Comparison of ENCODE assay signal across 8 cellular contexts in the genomic region with DNA sequence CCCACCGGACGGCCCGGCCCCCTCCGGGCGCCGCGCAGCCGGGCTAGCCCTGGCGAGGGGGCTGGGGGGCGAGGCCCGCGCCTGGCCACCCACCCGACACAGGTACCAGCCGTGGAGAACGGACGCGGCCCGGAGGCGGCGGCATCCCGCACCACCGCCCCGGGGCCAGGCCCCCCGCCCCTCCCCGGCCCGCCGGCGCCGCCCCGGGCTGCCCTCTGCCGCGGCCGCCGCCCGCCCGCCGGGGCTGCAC. TPM values are rescaled to one million over a fixed set of nuclear protein-coding genes. Genes with fewer than 3 reads are reported as not detected.
DNase-seq lines count a peak whose midpoint lies in the region; ATAC-seq and TF ChIP-seq lines count a peak whose summit lies in the region.

No MANE protein-coding gene starts in this region.

- H2AFZ ChIP-seq in neural progenitor cell (replicated peaks) = no peak overlapping the region

- TF ChIP-seq CTCF in body of pancreas (IDR thresholded peaks at IDR 0.05) = no peak
- no peak for TF ChIP-seq CTCF in neural progenitor cell (IDR thresholded peaks at IDR 0.05)

- H3K79me2 ChIP-seq in neural progenitor cell (ENCODE audit: low read depth) = peaks cover 69% of the 10 kb centered on the region

- peaks cover 11% of the 10 kb centered on the region for H3K36me3 Mint-ChIP-seq in neural progenitor cell

- WGBS in body of pancreas, 2 donors = no CpG with 5 or more reads among the region's 37 CpGs

- intact Hi-C loops in body of pancreas (cut with DNase I) = loop anchor here (10.0 kb wide), 1 partner anchor 104 kb away; no protein-coding TSS in a partner anchor

- no peak for TF ChIP-seq POLR2A in body of pancreas (IDR thresholded peaks at IDR 0.05)

- peaks cover 53% of the 10 kb centered on the region for H3F3A ChIP-seq in neural progenitor cell (ENCODE audit: low read depth)

- H3K4me3 Mint-ChIP-seq in neural progenitor cell = no peak overlapping the region

- H3K9me3 Mint-ChIP-seq in neural progenitor cell = no peaks in the 10 kb centered on the region

- peak overlapping the region; percentile 96 to 97 (median 97) for H3K27ac ChIP-seq in body of pancreas
- H3K27ac ChIP-seq in neural progenitor cell = peak overlapping the region; percentile 97

- H3K4me1 ChIP-seq in body of pancreas (peaks cover 52% of the 10 kb centered on the region), neural progenitor cell (peaks cover 33% of the 10 kb centered on the region)

- ATAC-seq in GM18868 (IDR thresholded peaks at IDR 0.05; ENCODE audit: unreplicated experiment) = peak; percentile 18
- peak; percentile 27 for ATAC-seq in HG03064 (IDR thresholded peaks at IDR 0.05; ENCODE audit: low read depth, unreplicated experiment)
- ATAC-seq in body of pancreas = peak; percentile 25
- ATAC-seq in HG03175 (IDR thresholded peaks at IDR 0.05; ENCODE audit: unreplicated experiment) = no peak

- peaks cover 37% of the 10 kb centered on the region for H4K20me1 ChIP-seq in neural progenitor cell (ENCODE audit: low read depth)

- H3K4me3 ChIP-seq in body of pancreas (peak overlapping the region; percentile 82 to 86), neural progenitor cell (peak overlapping the region; percentile 86)

- no peaks in the 10 kb centered on the region for H3K9me3 ChIP-seq in body of pancreas
- H3K9me3 ChIP-seq in neural progenitor cell (ENCODE audit: low read depth) = no peaks in the 10 kb centered on the region

- H3K27me3 Mint-ChIP-seq in neural progenitor cell (ENCODE audit: insufficient read depth, low read depth) = no peaks in the 10 kb centered on the region

- DNase-seq in body of pancreas (no peak), neural progenitor cell (ENCODE audit: low spot score) (no peak), NK-92 (lab: John Stamatoyannopoulos, UW; ENCODE audit: unreplicated experiment) (no peak), pons (ENCODE audit: low spot score) (no peak), hepatic stellate cell (ENCODE audit: low spot score) (no peak)

- no peaks in the 10 kb centered on the region for H3K27me3 ChIP-seq in body of pancreas
- H3K27me3 ChIP-seq in neural progenitor cell = no peaks in the 10 kb centered on the region

- no peaks in the 10 kb centered on the region for H3K36me3 ChIP-seq in body of pancreas (replicated peaks in 1 of 2; ENCODE audit: insufficient read depth in 1 of 2, low read depth in 2 of 2)
- no peaks in the 10 kb centered on the region for H3K36me3 ChIP-seq in neural progenitor cell

- peaks cover 45% of the 10 kb centered on the region for H3K4me1 Mint-ChIP-seq in neural progenitor cell

- H3K9ac ChIP-seq in neural progenitor cell = peak overlapping the region; percentile 78

- H3K27ac Mint-ChIP-seq in neural progenitor cell = no peak overlapping the region

- H3K4me2 ChIP-seq in neural progenitor cell = peak overlapping the region; percentile 97

RNA-seq across cellular contexts. Expression of gene SOS1, which starts 0.4 kb away (rescaled TPM):
- total RNA-seq in body of pancreas (10 to 100 TPM; 13.7 to 67.6 TPM), neural progenitor cell (ENCODE audit: low replicate concordance) (26.6 and 28.5 TPM in 2 replicates)
